19 cellular contexts compared by ENCODE assay signal in genomic region chr12:116247377-116247776, GRCh38. TPM values are rescaled to one million over a fixed set of nuclear protein-coding genes. Genes with fewer than 3 reads are reported as not detected.
DNase-seq lines count a peak whose midpoint lies in the region; FAIRE-seq and TF ChIP-seq lines count a peak whose summit lies in the region.
"Had no signal": no experiment of that assay in that cellular context is flagged by ENCODE, and none has a peak within 500 bp of the region (broad histone marks: within the 10 kb centered on the region; RNA-seq: fewer than 3 reads in every experiment).

No MANE protein-coding gene starts in this region.

- H3K27ac ChIP-seq in AG04450 (ENCODE audit: low read depth, low read length) (no peak overlapping the region), GM23248 (no peak overlapping the region), keratinocyte (ENCODE audit: control insufficient read depth, insufficient read depth, low read length) (no peak overlapping the region), Karpas-422 (ENCODE audit: low read length) (no peak overlapping the region)
- H3K27ac ChIP-seq: VCaP had no signal

- POLR2A ChIA-PET in AG04450 (lab: Yijun Ruan, JAX) = no interaction called here

- H2AFZ ChIP-seq in GM23248 (no peak overlapping the region), keratinocyte (ENCODE audit: control insufficient read depth, low read length) (no peak overlapping the region), Karpas-422 (ENCODE audit: low read length) (no peak overlapping the region)

- peaks cover 99% of the 10 kb centered on the region for H3K79me2 ChIP-seq in GM23248 (ENCODE audit: insufficient read depth)
- peaks cover 96% of the 10 kb centered on the region for H3K79me2 ChIP-seq in keratinocyte (ENCODE audit: control insufficient read depth, insufficient read depth, low read length)
- peaks cover 2% of the 10 kb centered on the region; the same call in 1 of the 2 replicates for H3K79me2 ChIP-seq in Karpas-422 (ENCODE audit: low read length)

- 39% methylated on average over 3 of the region's 3 CpGs for WGBS in GM23248 (ENCODE audit: low coverage in 1 of 2, low lambda C conversion rate in 2 of 2, missing lambda C conversion rate in 2 of 2), 2 experiments

- H3K9me3 ChIP-seq in AG04450 (ENCODE audit: control insufficient read depth, insufficient read depth, low read length) (peaks cover 9% of the 10 kb centered on the region), GM23248 (ENCODE audit: low read depth) (no peaks in the 10 kb centered on the region), keratinocyte (ENCODE audit: control insufficient read depth, low read depth, low read length) (no peaks in the 10 kb centered on the region), Karpas-422 (ENCODE audit: low read length) (peaks cover 3% of the 10 kb centered on the region; the same call in 1 of the 2 replicates)

- peaks cover 3% of the 10 kb centered on the region for H3K9me1 ChIP-seq in keratinocyte (ENCODE audit: control insufficient read depth, extremely low read depth, insufficient read depth, low read length)

- peaks cover 25% of the 10 kb centered on the region for H3K4me1 ChIP-seq in GM23248 (ENCODE audit: insufficient read depth)
- H3K4me1 ChIP-seq in keratinocyte (ENCODE audit: control insufficient read depth, extremely low read depth, insufficient read depth, low read length) = no peaks in the 10 kb centered on the region
- no peaks in the 10 kb centered on the region for H3K4me1 ChIP-seq in Karpas-422 (ENCODE audit: low read length)

- H4K20me1 ChIP-seq in GM23248 (ENCODE audit: insufficient read depth) (peaks cover 64% of the 10 kb centered on the region), keratinocyte (ENCODE audit: control insufficient read depth, extremely low read depth, insufficient read depth, low read length) (peaks cover 19% of the 10 kb centered on the region), Karpas-422 (ENCODE audit: insufficient read depth, low read depth, low read length) (peaks cover 50% of the 10 kb centered on the region)

- TF ChIP-seq CTCF in AG04450 (IDR thresholded peaks at IDR 0.05; ENCODE audit: low read depth, low read length) = no peak
- no peak for TF ChIP-seq CTCF in keratinocyte (optimal IDR thresholded peaks at IDR 0.05 in 1 of 3, IDR thresholded peaks at IDR 0.05 in 1 of 3, conservative IDR thresholded peaks at IDR 0.05 in 1 of 3; ENCODE audit: extremely low read depth in 1 of 3, insufficient read depth in 2 of 3, low read length in 3 of 3)

- H3K9ac ChIP-seq in GM23248 = no peak overlapping the region
- H3K9ac ChIP-seq in keratinocyte (ENCODE audit: control insufficient read depth, extremely low read depth, insufficient read depth, low read length) = no peak overlapping the region
- H3K9ac ChIP-seq in Karpas-422 (ENCODE audit: low read length) = no peak overlapping the region

- H3K36me3 ChIP-seq in GM23248 (ENCODE audit: low read depth) (no peaks in the 10 kb centered on the region), keratinocyte (ENCODE audit: control insufficient read depth in 2 of 2, extremely low read depth in 1 of 2, insufficient read depth in 2 of 2, low read length in 2 of 2) (no peaks in the 10 kb centered on the region), Karpas-422 (ENCODE audit: insufficient read depth, low read length) (no peaks in the 10 kb centered on the region)

- in situ Hi-C loops in GM23248 (cut with MboI) = loop anchor here (25.0 kb wide), 1 partner anchor 235 kb away; no protein-coding TSS in a partner anchor

- H3K4me2 ChIP-seq in GM23248 (ENCODE audit: unreplicated experiment) (no peak overlapping the region), keratinocyte (ENCODE audit: control insufficient read depth, extremely low read depth, insufficient read depth, low read depth, low read length) (no peak overlapping the region), Karpas-422 (ENCODE audit: low read depth, low read length, poor library complexity, severe bottlenecking) (no peak overlapping the region)

- H3K27me3 ChIP-seq in AG04450 (ENCODE audit: control insufficient read depth, insufficient read depth, low read length) (no peaks in the 10 kb centered on the region), GM23248 (replicated peaks; ENCODE audit: insufficient read depth) (no peaks in the 10 kb centered on the region), keratinocyte (ENCODE audit: control insufficient read depth, extremely low read depth, insufficient read depth, low read length) (no peaks in the 10 kb centered on the region), Karpas-422 (ENCODE audit: low read length) (no peaks in the 10 kb centered on the region)

- FAIRE-seq in keratinocyte (lab: Jason Lieb, UNC) = peak; percentile 20
- FAIRE-seq: HepG2 had no signal

- H3K9me2 ChIP-seq in GM23248 (ENCODE audit: insufficient read depth) = no peaks in the 10 kb centered on the region
- H3K9me2 ChIP-seq in Karpas-422 (replicated peaks; ENCODE audit: insufficient read depth, low read length) = no peaks in the 10 kb centered on the region

- CTCF ChIA-PET in AG04450 (lab: Charles Lee) = interaction anchor here (0.7 to 2.6 kb wide), 3 partner anchors 11 to 249 kb away, joined by 4 to 12 read pairs (median 9); no protein-coding TSS in a partner anchor

- dilution Hi-C loops in keratinocyte (cut with MboI; ENCODE audit: extremely low pct_ligation_motif_present, low sequenced_read_pairs) = no loop called here

- H3K4me3 ChIP-seq in AG04450 (ENCODE audit: low read depth, low read length) (no peak overlapping the region), GM23248 (no peak overlapping the region), keratinocyte (ENCODE audit: control insufficient read depth in 2 of 3, extremely low read depth in 1 of 3, insufficient read depth in 2 of 3, low read depth in 1 of 3, low read length in 3 of 3) (no peak overlapping the region), Karpas-422 (ENCODE audit: low read length) (no peak overlapping the region)

- no peaks in the 10 kb centered on the region for H3F3A ChIP-seq in GM23248 (ENCODE audit: insufficient read depth)

- DNase-seq in AG04450 (ENCODE audit: low read depth, low spot score) = peak; percentile 46
- DNase-seq in GM23248 = peak; percentile 43
- DNase-seq in cerebellar cortex (ENCODE audit: low spot score) = peak; percentile 82
- DNase-seq in keratinocyte (ENCODE audit: low read depth, low spot score) = no peak
- DNase-seq in Karpas-422 = no peak
- no peak for DNase-seq in T-helper 9 cell
- DNase-seq in NCI-H1436 treated with DMSO at 0.1 percent for 48 hours (lab: John Stamatoyannopoulos, UW) = no peak
- DNase-seq: activated CD4-positive, alpha-beta memory T cell treated with anti-CD3 and anti-CD28 coated beads for 36 hours; activated T-cell treated with anti-CD3 and anti-CD28 coated beads, Interleukin-2, amount 50 U/mL, for 4 hours; central memory CD4-positive, alpha-beta T cell; effector memory CD4-positive, alpha-beta T cell; H7; kidney glomerular epithelial cell; NCI-H1694; NCI-H226; SHP77; stimulated activated naive CD4-positive, alpha-beta T cell treated with Interleukin-2 at 50 U/mL for 16 hours had no signal

RNA-seq across cellular contexts. Expression of gene MED13L, which starts 30.1 kb away (rescaled TPM):
- polyA plus RNA-seq in AG04450 (2011; rRNA removed) = 45.0 and 56.2 TPM in 2 replicates
- 166 and 264 TPM in 2 replicates for polyA minus RNA-seq in AG04450 (2011; rRNA and poly(A)+ RNA removed)
- 88.7 and 187 TPM in 2 replicates for total RNA-seq in GM23248 (2014; rRNA removed; shearing (Covaris generic))
- 9.5 and 11.7 TPM in 2 replicates for polyA plus RNA-seq in GM23248 (2016; fragmentation: Nextera tagmentation; extraction: Ambion mirVana)
- 25.9 to 31.7 TPM (median 28.2 TPM) in 3 replicates for polyA plus RNA-seq in keratinocyte
- 25.4 TPM for polyA plus RNA-seq in keratinocyte (2011; ENCODE audit: low read depth)
- polyA plus RNA-seq in keratinocyte (2011; cell fraction: cytosol; rRNA removed) = 17.3 and 28.0 TPM in 2 replicates
- 56.7 and 69.2 TPM in 2 replicates for polyA plus RNA-seq in keratinocyte (2011; cell fraction: nucleus; rRNA removed)
- polyA plus RNA-seq in keratinocyte (2012; ENCODE audit: low replicate concordance) = 19.9 and 27.2 TPM in 2 replicates
- polyA minus RNA-seq in keratinocyte = 57.7 to 176 TPM (median 96.7 TPM) in 3 replicates
- 37.2 TPM for polyA minus RNA-seq in keratinocyte (2011; cell fraction: cytosol; rRNA and poly(A)+ RNA removed)
- 132 and 288 TPM in 2 replicates for polyA minus RNA-seq in keratinocyte (2011; cell fraction: nucleus; rRNA and poly(A)+ RNA removed)
- total RNA-seq in Karpas-422 (2014; rRNA removed; shearing (Covaris generic); ENCODE audit: low replicate concordance) = 18.8 and 37.5 TPM in 2 replicates

Comparison
In these comparisons a context has a peak if more than half of its experiments do, and no peak if none do; other contexts are left out.
1. DNase-seq: peak in AG04450 (single experiment), GM23248 (single experiment) and cerebellar cortex (single experiment); none in keratinocyte (single experiment), Karpas-422 (single experiment), T-helper 9 cell (single experiment) and NCI-H1436 treated with DMSO at 0.1 percent for 48 hours (single experiment).